1 cellular context compared by ENCODE assay signal in the genomic region with DNA sequence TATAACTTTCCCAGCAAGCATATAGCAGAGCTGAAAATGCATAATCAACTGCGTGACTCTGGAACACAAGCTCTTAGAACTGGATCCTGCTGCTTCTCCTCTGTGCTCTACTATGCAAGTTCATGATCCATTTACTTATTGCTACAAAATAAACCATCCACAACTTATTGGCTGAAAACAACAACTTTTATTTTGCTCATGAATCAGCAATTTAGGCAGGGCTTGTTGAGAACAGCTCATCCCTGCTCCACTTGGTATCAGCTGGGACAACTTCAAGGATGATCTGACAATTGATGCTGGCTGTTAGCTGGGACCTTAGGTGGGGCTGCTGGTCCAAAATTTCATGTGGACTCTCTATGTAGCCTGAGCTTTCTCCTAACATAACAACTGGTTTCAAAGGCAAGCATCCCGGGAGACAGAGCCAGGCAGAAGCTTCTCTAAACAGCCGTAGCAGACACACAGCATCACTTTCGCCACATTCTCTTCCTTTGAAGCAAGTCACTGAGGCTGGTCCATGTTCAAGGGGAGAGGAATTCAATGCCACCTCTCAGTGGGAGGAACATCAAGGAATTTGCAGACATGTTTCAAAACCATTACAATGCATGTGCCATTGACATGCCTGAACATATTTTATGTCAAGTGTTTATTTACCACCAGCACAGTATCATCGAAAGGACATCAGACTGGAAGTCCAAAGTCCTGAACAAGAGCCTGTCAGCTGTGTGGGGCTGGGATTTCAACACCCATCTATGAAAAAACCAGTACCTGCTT.
TF ChIP-seq lines count a peak whose summit lies in the region.

No MANE protein-coding gene starts in this region.

TF ChIP-seq in HepG2, 621 proteins besides CTCF, POLR2A, EP300 and RAD21 (continued from another document and continues in another):
- TF ChIP-seq, protein P1, sequence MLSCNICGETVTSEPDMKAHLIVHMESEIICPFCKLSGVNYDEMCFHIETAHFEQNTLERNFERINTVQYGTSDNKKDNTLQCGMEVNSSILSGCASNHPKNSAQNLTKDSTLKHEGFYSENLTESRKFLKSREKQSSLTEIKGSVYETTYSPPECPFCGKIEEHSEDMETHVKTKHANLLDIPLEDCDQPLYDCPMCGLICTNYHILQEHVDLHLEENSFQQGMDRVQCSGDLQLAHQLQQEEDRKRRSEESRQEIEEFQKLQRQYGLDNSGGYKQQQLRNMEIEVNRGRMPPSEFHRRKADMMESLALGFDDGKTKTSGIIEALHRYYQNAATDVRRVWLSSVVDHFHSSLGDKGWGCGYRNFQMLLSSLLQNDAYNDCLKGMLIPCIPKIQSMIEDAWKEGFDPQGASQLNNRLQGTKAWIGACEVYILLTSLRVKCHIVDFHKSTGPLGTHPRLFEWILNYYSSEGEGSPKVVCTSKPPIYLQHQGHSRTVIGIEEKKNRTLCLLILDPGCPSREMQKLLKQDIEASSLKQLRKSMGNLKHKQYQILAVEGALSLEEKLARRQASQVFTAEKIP (CRISPR knock-in tag; IDR thresholded peaks at IDR 0.05; ENCODE audit: borderline replicate concordance) = no peak
- TF ChIP-seq, protein P2, sequence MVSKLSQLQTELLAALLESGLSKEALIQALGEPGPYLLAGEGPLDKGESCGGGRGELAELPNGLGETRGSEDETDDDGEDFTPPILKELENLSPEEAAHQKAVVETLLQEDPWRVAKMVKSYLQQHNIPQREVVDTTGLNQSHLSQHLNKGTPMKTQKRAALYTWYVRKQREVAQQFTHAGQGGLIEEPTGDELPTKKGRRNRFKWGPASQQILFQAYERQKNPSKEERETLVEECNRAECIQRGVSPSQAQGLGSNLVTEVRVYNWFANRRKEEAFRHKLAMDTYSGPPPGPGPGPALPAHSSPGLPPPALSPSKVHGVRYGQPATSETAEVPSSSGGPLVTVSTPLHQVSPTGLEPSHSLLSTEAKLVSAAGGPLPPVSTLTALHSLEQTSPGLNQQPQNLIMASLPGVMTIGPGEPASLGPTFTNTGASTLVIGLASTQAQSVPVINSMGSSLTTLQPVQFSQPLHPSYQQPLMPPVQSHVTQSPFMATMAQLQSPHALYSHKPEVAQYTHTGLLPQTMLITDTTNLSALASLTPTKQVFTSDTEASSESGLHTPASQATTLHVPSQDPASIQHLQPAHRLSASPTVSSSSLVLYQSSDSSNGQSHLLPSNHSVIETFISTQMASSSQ (IDR thresholded peaks at IDR 0.05; ENCODE audit: low read depth) = no peak
- TF ChIP-seq, protein P2 (CRISPR knock-in tag; IDR thresholded peaks at IDR 0.05; ENCODE audit: borderline replicate concordance) = no peak
- no peak for TF ChIP-seq NFE2 (CRISPR knock-in tag; IDR thresholded peaks at IDR 0.05)
- TF ChIP-seq, protein P3, sequence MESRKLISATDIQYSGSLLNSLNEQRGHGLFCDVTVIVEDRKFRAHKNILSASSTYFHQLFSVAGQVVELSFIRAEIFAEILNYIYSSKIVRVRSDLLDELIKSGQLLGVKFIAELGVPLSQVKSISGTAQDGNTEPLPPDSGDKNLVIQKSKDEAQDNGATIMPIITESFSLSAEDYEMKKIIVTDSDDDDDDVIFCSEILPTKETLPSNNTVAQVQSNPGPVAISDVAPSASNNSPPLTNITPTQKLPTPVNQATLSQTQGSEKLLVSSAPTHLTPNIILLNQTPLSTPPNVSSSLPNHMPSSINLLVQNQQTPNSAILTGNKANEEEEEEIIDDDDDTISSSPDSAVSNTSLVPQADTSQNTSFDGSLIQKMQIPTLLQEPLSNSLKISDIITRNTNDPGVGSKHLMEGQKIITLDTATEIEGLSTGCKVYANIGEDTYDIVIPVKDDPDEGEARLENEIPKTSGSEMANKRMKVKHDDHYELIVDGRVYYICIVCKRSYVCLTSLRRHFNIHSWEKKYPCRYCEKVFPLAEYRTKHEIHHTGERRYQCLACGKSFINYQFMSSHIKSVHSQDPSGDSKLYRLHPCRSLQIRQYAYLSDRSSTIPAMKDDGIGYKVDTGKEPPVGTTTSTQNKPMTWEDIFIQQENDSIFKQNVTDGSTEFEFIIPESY (CRISPR knock-in tag; IDR thresholded peaks at IDR 0.05) = 0 out of 2 replicates have a peak, but pooled peaks have one; percentile 22
- no peak for TF ChIP-seq ZNF782 (CRISPR knock-in tag; IDR thresholded peaks at IDR 0.05; ENCODE audit: borderline replicate concordance)
- TF ChIP-seq NFE2L2 (IDR thresholded peaks at IDR 0.05; ENCODE audit: low read length) = no peak
- TF ChIP-seq MTA3 (CRISPR knock-in tag; IDR thresholded peaks at IDR 0.05) = no peak
- no peak for TF ChIP-seq AHR (CRISPR knock-in tag; IDR thresholded peaks at IDR 0.05)
- no peak for TF ChIP-seq ZNF841 (CRISPR knock-in tag; IDR thresholded peaks at IDR 0.05; ENCODE audit: borderline replicate concordance)
- no peak for TF ChIP-seq ZNF792 (CRISPR knock-in tag; IDR thresholded peaks at IDR 0.05)
- no peak for TF ChIP-seq ZNF33A (CRISPR knock-in tag; IDR thresholded peaks at IDR 0.05; ENCODE audit: borderline replicate concordance)
- TF ChIP-seq TCF7 (IDR thresholded peaks at IDR 0.05; ENCODE audit: low read depth) = no peak
- no peak for TF ChIP-seq CBX2 (IDR thresholded peaks at IDR 0.05; ENCODE audit: low read depth, low read length)
- no peak for TF ChIP-seq CBX2 (CRISPR knock-in tag; IDR thresholded peaks at IDR 0.05; ENCODE audit: low read depth)
- TF ChIP-seq ZNF282 (IDR thresholded peaks at IDR 0.05; ENCODE audit: partially characterized antibody) = no peak
- TF ChIP-seq, protein P4, sequence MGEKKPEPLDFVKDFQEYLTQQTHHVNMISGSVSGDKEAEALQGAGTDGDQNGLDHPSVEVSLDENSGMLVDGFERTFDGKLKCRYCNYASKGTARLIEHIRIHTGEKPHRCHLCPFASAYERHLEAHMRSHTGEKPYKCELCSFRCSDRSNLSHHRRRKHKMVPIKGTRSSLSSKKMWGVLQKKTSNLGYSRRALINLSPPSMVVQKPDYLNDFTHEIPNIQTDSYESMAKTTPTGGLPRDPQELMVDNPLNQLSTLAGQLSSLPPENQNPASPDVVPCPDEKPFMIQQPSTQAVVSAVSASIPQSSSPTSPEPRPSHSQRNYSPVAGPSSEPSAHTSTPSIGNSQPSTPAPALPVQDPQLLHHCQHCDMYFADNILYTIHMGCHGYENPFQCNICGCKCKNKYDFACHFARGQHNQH (CRISPR knock-in tag; IDR thresholded peaks at IDR 0.05) = 0 out of 2 replicates have a peak, but pooled peaks have one; percentile 13
- TF ChIP-seq, protein P5, sequence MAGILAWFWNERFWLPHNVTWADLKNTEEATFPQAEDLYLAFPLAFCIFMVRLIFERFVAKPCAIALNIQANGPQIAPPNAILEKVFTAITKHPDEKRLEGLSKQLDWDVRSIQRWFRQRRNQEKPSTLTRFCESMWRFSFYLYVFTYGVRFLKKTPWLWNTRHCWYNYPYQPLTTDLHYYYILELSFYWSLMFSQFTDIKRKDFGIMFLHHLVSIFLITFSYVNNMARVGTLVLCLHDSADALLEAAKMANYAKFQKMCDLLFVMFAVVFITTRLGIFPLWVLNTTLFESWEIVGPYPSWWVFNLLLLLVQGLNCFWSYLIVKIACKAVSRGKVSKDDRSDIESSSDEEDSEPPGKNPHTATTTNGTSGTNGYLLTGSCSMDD (CRISPR knock-in tag; IDR thresholded peaks at IDR 0.05) = no peak
- no peak for TF ChIP-seq PRPF4 (IDR thresholded peaks at IDR 0.05; ENCODE audit: low read depth, low read length, poor library complexity, severe bottlenecking)
- TF ChIP-seq, protein P6, sequence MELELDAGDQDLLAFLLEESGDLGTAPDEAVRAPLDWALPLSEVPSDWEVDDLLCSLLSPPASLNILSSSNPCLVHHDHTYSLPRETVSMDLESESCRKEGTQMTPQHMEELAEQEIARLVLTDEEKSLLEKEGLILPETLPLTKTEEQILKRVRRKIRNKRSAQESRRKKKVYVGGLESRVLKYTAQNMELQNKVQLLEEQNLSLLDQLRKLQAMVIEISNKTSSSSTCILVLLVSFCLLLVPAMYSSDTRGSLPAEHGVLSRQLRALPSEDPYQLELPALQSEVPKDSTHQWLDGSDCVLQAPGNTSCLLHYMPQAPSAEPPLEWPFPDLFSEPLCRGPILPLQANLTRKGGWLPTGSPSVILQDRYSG (CRISPR knock-in tag; IDR thresholded peaks at IDR 0.05) = no peak
- TF ChIP-seq, protein P7, sequence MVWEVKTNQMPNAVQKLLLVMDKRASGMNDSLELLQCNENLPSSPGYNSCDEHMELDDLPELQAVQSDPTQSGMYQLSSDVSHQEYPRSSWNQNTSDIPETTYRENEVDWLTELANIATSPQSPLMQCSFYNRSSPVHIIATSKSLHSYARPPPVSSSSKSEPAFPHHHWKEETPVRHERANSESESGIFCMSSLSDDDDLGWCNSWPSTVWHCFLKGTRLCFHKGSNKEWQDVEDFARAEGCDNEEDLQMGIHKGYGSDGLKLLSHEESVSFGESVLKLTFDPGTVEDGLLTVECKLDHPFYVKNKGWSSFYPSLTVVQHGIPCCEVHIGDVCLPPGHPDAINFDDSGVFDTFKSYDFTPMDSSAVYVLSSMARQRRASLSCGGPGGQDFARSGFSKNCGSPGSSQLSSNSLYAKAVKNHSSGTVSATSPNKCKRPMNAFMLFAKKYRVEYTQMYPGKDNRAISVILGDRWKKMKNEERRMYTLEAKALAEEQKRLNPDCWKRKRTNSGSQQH (CRISPR knock-in tag; IDR thresholded peaks at IDR 0.05; ENCODE audit: low read depth) = no peak; the same call in 1 of the 2 replicates
- no peak for TF ChIP-seq SPEN (CRISPR knock-in tag; IDR thresholded peaks at IDR 0.05; ENCODE audit: low read depth)
- TF ChIP-seq ZNF616 (CRISPR knock-in tag; IDR thresholded peaks at IDR 0.05; ENCODE audit: low read depth) = no peak
- no peak for TF ChIP-seq SIX1 (CRISPR knock-in tag; IDR thresholded peaks at IDR 0.05; ENCODE audit: borderline replicate concordance)
- TF ChIP-seq ISL2 (CRISPR knock-in tag; IDR thresholded peaks at IDR 0.05) = 0 out of 2 replicates have a peak, but pooled peaks have one; percentile 24
- no peak for TF ChIP-seq ZFYVE20 (CRISPR knock-in tag; IDR thresholded peaks at IDR 0.05; ENCODE audit: borderline replicate concordance, low read depth)
- TF ChIP-seq, protein P8, sequence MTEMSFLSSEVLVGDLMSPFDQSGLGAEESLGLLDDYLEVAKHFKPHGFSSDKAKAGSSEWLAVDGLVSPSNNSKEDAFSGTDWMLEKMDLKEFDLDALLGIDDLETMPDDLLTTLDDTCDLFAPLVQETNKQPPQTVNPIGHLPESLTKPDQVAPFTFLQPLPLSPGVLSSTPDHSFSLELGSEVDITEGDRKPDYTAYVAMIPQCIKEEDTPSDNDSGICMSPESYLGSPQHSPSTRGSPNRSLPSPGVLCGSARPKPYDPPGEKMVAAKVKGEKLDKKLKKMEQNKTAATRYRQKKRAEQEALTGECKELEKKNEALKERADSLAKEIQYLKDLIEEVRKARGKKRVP (CRISPR knock-in tag; IDR thresholded peaks at IDR 0.05) = peak in 1 of 2 experiments; percentile 58; a peak in 1 of 4 replicates
- TF ChIP-seq, protein P9, sequence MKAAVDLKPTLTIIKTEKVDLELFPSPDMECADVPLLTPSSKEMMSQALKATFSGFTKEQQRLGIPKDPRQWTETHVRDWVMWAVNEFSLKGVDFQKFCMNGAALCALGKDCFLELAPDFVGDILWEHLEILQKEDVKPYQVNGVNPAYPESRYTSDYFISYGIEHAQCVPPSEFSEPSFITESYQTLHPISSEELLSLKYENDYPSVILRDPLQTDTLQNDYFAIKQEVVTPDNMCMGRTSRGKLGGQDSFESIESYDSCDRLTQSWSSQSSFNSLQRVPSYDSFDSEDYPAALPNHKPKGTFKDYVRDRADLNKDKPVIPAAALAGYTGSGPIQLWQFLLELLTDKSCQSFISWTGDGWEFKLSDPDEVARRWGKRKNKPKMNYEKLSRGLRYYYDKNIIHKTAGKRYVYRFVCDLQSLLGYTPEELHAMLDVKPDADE (CRISPR knock-in tag; IDR thresholded peaks at IDR 0.05) = no peak
- 0 out of 2 replicates have a peak, but pooled peaks have one; percentile 18 for TF ChIP-seq SALL2 (CRISPR knock-in tag; IDR thresholded peaks at IDR 0.05)
- TF ChIP-seq, protein P10, sequence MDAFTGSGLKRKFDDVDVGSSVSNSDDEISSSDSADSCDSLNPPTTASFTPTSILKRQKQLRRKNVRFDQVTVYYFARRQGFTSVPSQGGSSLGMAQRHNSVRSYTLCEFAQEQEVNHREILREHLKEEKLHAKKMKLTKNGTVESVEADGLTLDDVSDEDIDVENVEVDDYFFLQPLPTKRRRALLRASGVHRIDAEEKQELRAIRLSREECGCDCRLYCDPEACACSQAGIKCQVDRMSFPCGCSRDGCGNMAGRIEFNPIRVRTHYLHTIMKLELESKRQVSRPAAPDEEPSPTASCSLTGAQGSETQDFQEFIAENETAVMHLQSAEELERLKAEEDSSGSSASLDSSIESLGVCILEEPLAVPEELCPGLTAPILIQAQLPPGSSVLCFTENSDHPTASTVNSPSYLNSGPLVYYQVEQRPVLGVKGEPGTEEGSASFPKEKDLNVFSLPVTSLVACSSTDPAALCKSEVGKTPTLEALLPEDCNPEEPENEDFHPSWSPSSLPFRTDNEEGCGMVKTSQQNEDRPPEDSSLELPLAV (CRISPR knock-in tag; conservative IDR thresholded peaks at IDR 0.05; ENCODE audit: low read depth) = no peak
- no peak for TF ChIP-seq GPN1 (CRISPR knock-in tag; IDR thresholded peaks at IDR 0.05; ENCODE audit: borderline replicate concordance)
- TF ChIP-seq ZNF563 (CRISPR knock-in tag; IDR thresholded peaks at IDR 0.05) = no peak
- TF ChIP-seq TOPORS (CRISPR knock-in tag; IDR thresholded peaks at IDR 0.05) = no peak
- TF ChIP-seq SNRNP70 (IDR thresholded peaks at IDR 0.05; ENCODE audit: low read depth, low read length) = no peak
- TF ChIP-seq, protein P11, sequence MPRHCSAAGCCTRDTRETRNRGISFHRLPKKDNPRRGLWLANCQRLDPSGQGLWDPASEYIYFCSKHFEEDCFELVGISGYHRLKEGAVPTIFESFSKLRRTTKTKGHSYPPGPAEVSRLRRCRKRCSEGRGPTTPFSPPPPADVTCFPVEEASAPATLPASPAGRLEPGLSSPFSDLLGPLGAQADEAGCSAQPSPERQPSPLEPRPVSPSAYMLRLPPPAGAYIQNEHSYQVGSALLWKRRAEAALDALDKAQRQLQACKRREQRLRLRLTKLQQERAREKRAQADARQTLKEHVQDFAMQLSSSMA (CRISPR knock-in tag; IDR thresholded peaks at IDR 0.05) = no peak
- TF ChIP-seq CCAR2 (optimal IDR thresholded peaks at IDR 0.05; ENCODE audit: low read depth, low read length) = no peak
- no peak for TF ChIP-seq TBL1XR1 (IDR thresholded peaks at IDR 0.05; ENCODE audit: borderline replicate concordance, low read length, partially characterized antibody)
- TF ChIP-seq GATAD2A (CRISPR knock-in tag; IDR thresholded peaks at IDR 0.05) = peak; percentile 78
- TF ChIP-seq CEBPB (IDR thresholded peaks at IDR 0.05; ENCODE audit: borderline replicate concordance, low read depth, low read length) = peak; percentile 87
- no peak; the same call in 1 of the 2 replicates for TF ChIP-seq ZNF788 (CRISPR knock-in tag; IDR thresholded peaks at IDR 0.05; ENCODE audit: borderline replicate concordance)
- TF ChIP-seq ATF7 (IDR thresholded peaks at IDR 0.05) = 0 out of 2 replicates have a peak, but pooled peaks have one; percentile 17
- no peak for TF ChIP-seq ATF7 (CRISPR knock-in tag; IDR thresholded peaks at IDR 0.05)
- no peak for TF ChIP-seq ZNF207 (IDR thresholded peaks at IDR 0.05; ENCODE audit: borderline replicate concordance)
